Comparison of ENCODE assay signal across 8 cellular contexts in genomic region chr3:46406786-46407611, GRCh38. TPM values are rescaled to one million over a fixed set of nuclear protein-coding genes. Genes with fewer than 3 reads are reported as not detected.
DNase-seq lines count a peak whose midpoint lies in the region; ATAC-seq and TF ChIP-seq lines count a peak whose summit lies in the region.

CCR5AS (minus strand) TSS chr3:46407066.
CCRL2 (plus strand) TSS chr3:46407259; CDS start chr3:46408080, 821 bp downstream.

- H3K4me1 ChIP-seq in esophagus squamous epithelium (peaks cover 0 to 40% (median 3%) of the 10 kb centered on the region in 3 donors), transverse colon (peaks cover 0 to 46% (median 20%) of the 10 kb centered on the region in 4 donors)

- POLR2A ChIA-PET in activated CD4-positive, alpha-beta T cell treated with anti-CD3 and anti-CD28 coated beads, Interleukin-2, amount 10 ng/mL, durations not matched to agents 7 days and 5 days (lab: Charles Lee): no interaction called here

- peaks cover 0 to 4% (median 0%) of the 10 kb centered on the region in 4 donors for H3K27me3 ChIP-seq in esophagus squamous epithelium
- no peaks in the 10 kb centered on the region for H3K27me3 ChIP-seq in transverse colon

- DNase-seq in AG08396 (ENCODE audit: low spot score) (peak; percentile 55), HT1080 (ENCODE audit: low read depth) (peak; percentile 80), esophagus squamous epithelium (lab: John Stamatoyannopoulos, UW) (peak; percentile 29), neural crest cell (ENCODE audit: low read depth, low spot score) (no peak), transverse colon (peak; percentile 89)
- peak; percentile 61 for DNase-seq in activated CD4-positive, alpha-beta T cell treated with anti-CD3 and anti-CD28 coated beads, Interleukin-2, amount 10 ng/mL, durations not matched to agents 7 days and 5 days

- H3K27me3 Mint-ChIP-seq in activated CD4-positive, alpha-beta T cell treated with anti-CD3 and anti-CD28 coated beads, Interleukin-2, amount 10 ng/mL, durations not matched to agents 7 days and 5 days: peaks cover 7% of the 10 kb centered on the region
- no peaks in the 10 kb centered on the region for H3K27me3 Mint-ChIP-seq in neural crest cell (ENCODE audit: low read depth)

- H3K4me3 ChIP-seq in esophagus squamous epithelium: peak within 1 kb of the TSS; percentile 3 to 57 (median 30)
- H3K4me3 ChIP-seq in transverse colon: peak within 1 kb of the TSS in 3 of 4 donors; percentile 31 to 51 (median 32)

- H3K36me3 Mint-ChIP-seq in activated CD4-positive, alpha-beta T cell treated with anti-CD3 and anti-CD28 coated beads, Interleukin-2, amount 10 ng/mL, durations not matched to agents 7 days and 5 days (ENCODE audit: low read depth): peaks cover 12% of the 10 kb centered on the region
- no peaks in the 10 kb centered on the region for H3K36me3 Mint-ChIP-seq in neural crest cell (ENCODE audit: low read depth)

- peak in 2 of 4 donors; percentile 23 to 58 for TF ChIP-seq POLR2A in esophagus squamous epithelium (IDR thresholded peaks at IDR 0.05)
- peak; percentile 87 for TF ChIP-seq POLR2A in transverse colon (IDR thresholded peaks at IDR 0.05)

- ATAC-seq in HG03045 (IDR thresholded peaks at IDR 0.05; ENCODE audit: unreplicated experiment): no peak
- ATAC-seq in HG02759 (IDR thresholded peaks at IDR 0.05; ENCODE audit: unreplicated experiment): no peak

- peaks cover 40% of the 10 kb centered on the region for H3K4me1 Mint-ChIP-seq in activated CD4-positive, alpha-beta T cell treated with anti-CD3 and anti-CD28 coated beads, Interleukin-2, amount 10 ng/mL, durations not matched to agents 7 days and 5 days
- peaks cover 5% of the 10 kb centered on the region for H3K4me1 Mint-ChIP-seq in neural crest cell

- H3K27ac Mint-ChIP-seq in activated CD4-positive, alpha-beta T cell treated with anti-CD3 and anti-CD28 coated beads, Interleukin-2, amount 10 ng/mL, durations not matched to agents 7 days and 5 days: peak within 1 kb of the TSS; percentile 93
- peak within 1 kb of the TSS; percentile 82 for H3K27ac Mint-ChIP-seq in neural crest cell (ENCODE audit: unreplicated experiment)

- CTCF ChIA-PET in activated CD4-positive, alpha-beta T cell treated with anti-CD3 and anti-CD28 coated beads, Interleukin-2, amount 10 ng/mL, durations not matched to agents 7 days and 5 days (lab: Charles Lee): interaction anchor here (0.9 to 2.4 kb wide), 5 partner anchors 9 to 82 kb away, joined by 3 to 9 read pairs (median 5); no protein-coding TSS in a partner anchor

- TF ChIP-seq CTCF in esophagus squamous epithelium (IDR thresholded peaks at IDR 0.05) (no peak), neural crest cell (conservative IDR thresholded peaks at IDR 0.05) (no peak), transverse colon (IDR thresholded peaks at IDR 0.05) (no peak)

- peaks cover 3% of the 10 kb centered on the region for H3K9me3 Mint-ChIP-seq in activated CD4-positive, alpha-beta T cell treated with anti-CD3 and anti-CD28 coated beads, Interleukin-2, amount 10 ng/mL, durations not matched to agents 7 days and 5 days
- H3K9me3 Mint-ChIP-seq in neural crest cell: peaks cover 2% of the 10 kb centered on the region

- peak within 1 kb of the TSS; percentile 55 to 89 (median 70) for H3K27ac ChIP-seq in esophagus squamous epithelium
- H3K27ac ChIP-seq in transverse colon: peak within 1 kb of the TSS; percentile 82 to 95 (median 88)

- TF ChIP-seq EP300 in transverse colon (IDR thresholded peaks at IDR 0.05; ENCODE audit: low read depth): no peak

- no peaks in the 10 kb centered on the region for H3K36me3 ChIP-seq in esophagus squamous epithelium
- no peaks in the 10 kb centered on the region for H3K36me3 ChIP-seq in transverse colon

- in situ Hi-C loops in transverse colon (cut with MboI; ENCODE audit: low pct_ligation_motif_present in 1 of 4, low pct_unique_long_range_greater_than_20kb in 1 of 4, low sequenced_read_pairs in 3 of 4): no loop called here

- intact Hi-C loops in esophagus squamous epithelium (cut with DNase I): no loop called here
- intact Hi-C loops in transverse colon (cut with DNase I; ENCODE audit: low total_unique reads): no loop called here

- H3K9me3 ChIP-seq in esophagus squamous epithelium (no peaks in the 10 kb centered on the region), transverse colon (no peaks in the 10 kb centered on the region)

- WGBS in esophagus squamous epithelium, 2 donors: 35 to 50% methylated on average over 13 to 14 of the region's 20 CpGs
- WGBS in transverse colon (ENCODE audit: low coverage in 1 of 2), 2 donors: 29% methylated on average over 4 to 20 of the region's 20 CpGs

- H3K4me3 Mint-ChIP-seq in activated CD4-positive, alpha-beta T cell treated with anti-CD3 and anti-CD28 coated beads, Interleukin-2, amount 10 ng/mL, durations not matched to agents 7 days and 5 days: peak within 1 kb of the TSS; percentile 77
- no peak within 1 kb of the TSS for H3K4me3 Mint-ChIP-seq in neural crest cell

RNA-seq across cellular contexts. Expression of gene CCRL2, which starts in this region (rescaled TPM):
- 2.6 and 3.7 TPM in 2 replicates for total RNA-seq in HT1080 (2014; rRNA removed; shearing (Covaris generic))
- 1.9 and 2.6 TPM in 2 replicates for polyA plus RNA-seq in HT1080 (2015; cell fraction: cytosol; rRNA removed)
- polyA plus RNA-seq in HT1080 (2015; cell fraction: nucleus; rRNA removed): 4.2 and 5.2 TPM in 2 replicates
- 1 to 10 TPM; 5.3 to 5.8 TPM for total RNA-seq in activated CD4-positive, alpha-beta T cell treated with anti-CD3 and anti-CD28 coated beads, Interleukin-2, amount 10 ng/mL, durations not matched to agents 7 days and 5 days
- total RNA-seq in esophagus squamous epithelium (1 to 10 TPM in 2 of 4 donors, under 1 TPM in 1, not detected in 1; 0.48 to 1.5 (median 1.1) TPM), neural crest cell (not detected in 2 replicates), transverse colon (10 to 100 TPM in 2 of 4 donors, 1 to 10 TPM in 2; 2.6 to 13.9 (median 9.8) TPM)
